In the genomic region with DNA sequence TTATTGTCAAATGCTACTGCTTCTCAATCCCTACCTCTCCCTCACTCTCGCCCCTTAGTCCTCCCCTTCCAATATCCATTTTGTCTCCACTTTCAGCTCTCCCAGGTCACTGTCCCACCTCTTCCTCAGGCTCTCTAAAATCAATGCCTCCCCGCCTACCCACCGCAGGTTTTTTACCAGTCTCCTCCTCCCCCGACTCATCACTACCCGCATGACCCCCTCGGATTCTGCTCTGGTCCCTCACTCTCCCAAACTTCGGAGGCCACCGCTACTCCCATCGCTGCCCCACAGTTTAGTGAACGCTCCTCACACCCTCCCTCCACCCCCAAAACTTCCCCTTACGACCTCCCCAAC, we compare ENCODE assay signal across 8 cellular contexts. TPM values are rescaled to one million over a fixed set of nuclear protein-coding genes. Genes with fewer than 3 reads are reported as not detected.
DNase-seq lines count a peak whose midpoint lies in the region; ATAC-seq and TF ChIP-seq lines count a peak whose summit lies in the region.

No MANE protein-coding gene starts in this region.

- TF ChIP-seq CTCF in brain (conservative IDR thresholded peaks at IDR 0.05) = no peak

- no peaks in the 10 kb centered on the region for H3K27me3 ChIP-seq in NT2/D1 (ENCODE audit: insufficient read depth, insufficient read length)

- peak overlapping the region; percentile 71 to 96 (median 85) for H3K27ac Mint-ChIP-seq in brain

- no peaks in the 10 kb centered on the region for H3K9me3 Mint-ChIP-seq in brain

- peak overlapping the region; percentile 92 to 99 (median 96) for H3K4me3 Mint-ChIP-seq in brain

- peak overlapping the region; percentile 78 for H3K4me3 ChIP-seq in NT2/D1 (ENCODE audit: insufficient read length, low read depth)

- peaks cover 3% of the 10 kb centered on the region for H3K36me3 Mint-ChIP-seq in brain

- peaks cover 3% of the 10 kb centered on the region for H3K4me1 ChIP-seq in NT2/D1 (ENCODE audit: insufficient read depth, insufficient read length)

- in situ Hi-C loops in ACHN (cut with HindIII; ENCODE audit: low pct_ligation_motif_present, low pct_unique_long_range_greater_than_20kb, low sequenced_read_pairs) = no loop called here

- ATAC-seq in GM18867 (IDR thresholded peaks at IDR 0.05; ENCODE audit: unreplicated experiment) = peak; percentile 3
- ATAC-seq in stimulated activated naive CD8-positive, alpha-beta T cell treated with anti-CD3 and anti-CD28 coated beads, Interleukin-15, Interleukin-2, amounts not matched to agents 100 U/mL and 50 U/mL, for 24 hours = peak; percentile 17
- ATAC-seq in GM21528 (IDR thresholded peaks at IDR 0.05; ENCODE audit: low FRiP score, unreplicated experiment) = no peak
- ATAC-seq in GM19455 (IDR thresholded peaks at IDR 0.05; ENCODE audit: unreplicated experiment) = no peak

- peaks cover 32% of the 10 kb centered on the region for H3K4me1 Mint-ChIP-seq in brain

- no peaks in the 10 kb centered on the region for H3K9me3 ChIP-seq in NT2/D1 (ENCODE audit: insufficient read depth, low read length)

- peak overlapping the region; percentile 88 for H3K9ac ChIP-seq in NT2/D1 (ENCODE audit: insufficient read length, low read depth)

- peaks cover 4% of the 10 kb centered on the region for H3K36me3 ChIP-seq in NT2/D1 (ENCODE audit: insufficient read depth, insufficient read length, low read length)

- DNase-seq in ACHN = peak; percentile 28
- no peak for DNase-seq in NT2/D1 (ENCODE audit: low read depth, low spot score)
- peak; percentile 81 for DNase-seq in islet precursor cell
- DNase-seq in stimulated activated naive CD8-positive, alpha-beta T cell treated with anti-CD3 and anti-CD28 coated beads, Interleukin-15, Interleukin-2, amounts not matched to agents 100 U/mL and 50 U/mL, for 24 hours = peak; percentile 57

- peaks cover 7% of the 10 kb centered on the region for H3K27me3 Mint-ChIP-seq in brain

RNA-seq across cellular contexts. Expression of a gene that starts 0.5 kb away (rescaled TPM):
- 5.8 TPM for polyA plus RNA-seq in brain (ENCODE audit: insufficient read depth, low read depth, low replicate concordance)

RNA-seq across cellular contexts. Expression of a gene that starts 7.8 kb away (rescaled TPM):
- polyA plus RNA-seq in brain (ENCODE audit: insufficient read depth, low read depth, low replicate concordance) = 0.56 TPM

Comparison
In these comparisons a context has a peak if more than half of its experiments do, and no peak if none do; other contexts are left out.
1. ATAC-seq: peak in GM18867 (single experiment) and stimulated activated naive CD8-positive, alpha-beta T cell treated with anti-CD3 and anti-CD28 coated beads, Interleukin-15, Interleukin-2, amounts not matched to agents 100 U/mL and 50 U/mL, for 24 hours (single experiment); none in GM21528 (single experiment) and GM19455 (single experiment).